20 cellular contexts compared by ENCODE assay signal in the genomic region with DNA sequence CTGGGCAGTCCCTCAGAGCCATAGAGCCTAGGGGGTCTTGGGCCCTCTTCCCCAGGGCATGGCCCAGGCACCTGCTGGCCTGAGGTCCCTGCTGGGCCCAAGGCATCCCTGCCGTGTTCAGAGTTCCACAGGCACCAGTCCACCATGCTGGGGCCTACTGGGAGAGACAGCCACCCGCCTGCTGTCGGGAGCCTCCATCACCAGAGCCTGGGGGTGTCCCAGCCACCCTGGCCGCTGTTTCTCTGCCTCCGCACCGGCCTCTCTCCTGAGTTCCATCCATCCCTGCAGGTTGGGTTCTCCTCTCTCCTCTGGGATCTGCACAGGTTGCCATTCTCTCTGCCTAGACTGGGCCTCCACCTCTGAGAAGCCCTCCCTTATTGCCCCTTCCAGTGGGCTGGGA.
DNase-seq lines count a peak whose midpoint lies in the region; ATAC-seq, FAIRE-seq and TF ChIP-seq lines count a peak whose summit lies in the region.
"Had no signal": no experiment of that assay in that cellular context is flagged by ENCODE, and none has a peak within 500 bp of the region (broad histone marks: within the 10 kb centered on the region; RNA-seq: fewer than 3 reads in every experiment).

No MANE protein-coding gene starts in this region.

- no peaks in the 10 kb centered on the region for H3K79me2 ChIP-seq in osteoblast (ENCODE audit: insufficient read depth, low read length)

- H3K9me3 Mint-ChIP-seq in chondrocyte (ENCODE audit: low read depth) = no peaks in the 10 kb centered on the region
- no peaks in the 10 kb centered on the region for H3K9me3 Mint-ChIP-seq in effector memory CD8-positive, alpha-beta T cell
- H3K9me3 Mint-ChIP-seq: central memory CD8-positive, alpha-beta T cell had no signal

- H3K9me3 ChIP-seq in BLaER1 treated with 17β-estradiol and CSF1 and Interleukin-3, amounts not matched to agents 10 nM and 100 nM (replicated peaks in 1 of 11) = no peaks in the 10 kb centered on the region
- no peaks in the 10 kb centered on the region for H3K9me3 ChIP-seq in osteoblast (ENCODE audit: low read depth, low read length)
- H3K9me3 ChIP-seq: Caco-2, esophagus muscularis mucosa, gastroesophageal sphincter, stomach, upper lobe of left lung had no signal

- H3K4me2 ChIP-seq in BLaER1 treated with 17β-estradiol and CSF1 and Interleukin-3, amounts not matched to agents 10 nM and 100 nM = peak overlapping the region in 8 of 11 experiments; percentile 73 to 99 (median 94); a peak in 17 of 22 replicates
- no peak overlapping the region for H3K4me2 ChIP-seq in osteoblast (ENCODE audit: insufficient read depth, low read length)

- no peak for ATAC-seq in HG03025 (IDR thresholded peaks at IDR 0.05; ENCODE audit: low FRiP score, unreplicated experiment)
- ATAC-seq in effector memory CD8-positive, alpha-beta T cell (replicated peaks) = no peak
- ATAC-seq: gastroesophageal sphincter had no signal

- H3K27ac ChIP-seq in BLaER1 treated with 17β-estradiol and CSF1 and Interleukin-3, amounts not matched to agents 10 nM and 100 nM = no peak overlapping the region
- no peak overlapping the region for H3K27ac ChIP-seq in osteoblast (ENCODE audit: low read depth, low read length)
- H3K27ac ChIP-seq: esophagus muscularis mucosa, gastroesophageal sphincter, stomach, upper lobe of left lung, VCaP had no signal

- no peak overlapping the region for H3K4me3 ChIP-seq in BLaER1 treated with 17β-estradiol and CSF1 and Interleukin-3, amounts not matched to agents 10 nM and 100 nM
- H3K4me3 ChIP-seq in osteoblast (ENCODE audit: insufficient read depth, low read length) = no peak overlapping the region
- H3K4me3 ChIP-seq: esophagus muscularis mucosa, gastroesophageal sphincter, stomach, upper lobe of left lung had no signal

- no peak for FAIRE-seq in GM12891 (lab: Jason Lieb, UNC)
- FAIRE-seq: HTR-8/SVneo had no signal

- H3K36me3 ChIP-seq in BLaER1 treated with 17β-estradiol and CSF1 and Interleukin-3, amounts not matched to agents 10 nM and 100 nM = no peaks in the 10 kb centered on the region
- no peaks in the 10 kb centered on the region for H3K36me3 ChIP-seq in osteoblast (ENCODE audit: insufficient read depth, low read length)
- H3K36me3 ChIP-seq: esophagus muscularis mucosa, gastroesophageal sphincter, stomach, upper lobe of left lung had no signal

- H3K4me3 Mint-ChIP-seq in chondrocyte (ENCODE audit: unreplicated experiment) = no peak overlapping the region
- H3K4me3 Mint-ChIP-seq in effector memory CD8-positive, alpha-beta T cell = no peak overlapping the region
- H3K4me3 Mint-ChIP-seq: central memory CD8-positive, alpha-beta T cell had no signal

- no peaks in the 10 kb centered on the region for H3K4me1 Mint-ChIP-seq in chondrocyte (ENCODE audit: low read depth)
- peaks cover 4% of the 10 kb centered on the region in 2 donors for H3K4me1 Mint-ChIP-seq in effector memory CD8-positive, alpha-beta T cell (ENCODE audit: low read depth in 2 of 2)

- no peak overlapping the region for H2AFZ ChIP-seq in osteoblast (ENCODE audit: low read length)

- no peak overlapping the region for H3K27ac Mint-ChIP-seq in chondrocyte (ENCODE audit: unreplicated experiment)
- no peak overlapping the region for H3K27ac Mint-ChIP-seq in effector memory CD8-positive, alpha-beta T cell

- DNase-seq in GM12891 (ENCODE audit: insufficient read length, low spot score) (peak; percentile 4), chondrocyte (ENCODE audit: low spot score) (peak; percentile 63), osteoblast (ENCODE audit: insufficient read length, low spot score, missing footprints) (peak; percentile 61)
- no peak for DNase-seq in effector memory CD8-positive, alpha-beta T cell
- DNase-seq in activated naive CD4-positive, alpha-beta T cell (lab: John Stamatoyannopoulos, UW) = no peak
- DNase-seq: activated gamma-delta T cell; effector CD4-positive, alpha-beta T cell; GOT3; left colon; NCI-H524 treated with DMSO at 0.1 percent for 48 hours had no signal

- no peak overlapping the region for H3K9ac ChIP-seq in BLaER1 treated with 17β-estradiol and CSF1 and Interleukin-3, amounts not matched to agents 10 nM and 100 nM

- H3K27me3 Mint-ChIP-seq in chondrocyte (ENCODE audit: low read depth) = peaks cover 14% of the 10 kb centered on the region
- H3K27me3 Mint-ChIP-seq in effector memory CD8-positive, alpha-beta T cell = no peaks in the 10 kb centered on the region
- H3K27me3 Mint-ChIP-seq: central memory CD8-positive, alpha-beta T cell had no signal

- TF ChIP-seq CTCF in chondrocyte (IDR thresholded peaks at IDR 0.05) (no peak), osteoblast (IDR thresholded peaks at IDR 0.05; ENCODE audit: extremely low read depth, low read depth, low read length) (no peak)

- H3K36me3 Mint-ChIP-seq in chondrocyte (ENCODE audit: low read depth) = no peaks in the 10 kb centered on the region
- H3K36me3 Mint-ChIP-seq in effector memory CD8-positive, alpha-beta T cell (ENCODE audit: insufficient read depth) = no peaks in the 10 kb centered on the region

- H3K27me3 ChIP-seq in BLaER1 treated with 17β-estradiol and CSF1 and Interleukin-3, amounts not matched to agents 10 nM and 100 nM = no peaks in the 10 kb centered on the region
- H3K27me3 ChIP-seq in osteoblast (ENCODE audit: insufficient read depth, low read length) = peaks cover 9% of the 10 kb centered on the region
- H3K27me3 ChIP-seq: upper lobe of left lung had no signal

- H3K4me1 ChIP-seq in BLaER1 treated with 17β-estradiol and CSF1 and Interleukin-3, amounts not matched to agents 10 nM and 100 nM = peaks cover 44 to 53% (median 50%) of the 10 kb centered on the region in 10 experiments
- H3K4me1 ChIP-seq in osteoblast (ENCODE audit: insufficient read depth, low read length) = no peaks in the 10 kb centered on the region
- H3K4me1 ChIP-seq: gastroesophageal sphincter had no signal

- H4K20me1 ChIP-seq in BLaER1 treated with 17β-estradiol and CSF1 and Interleukin-3, amounts not matched to agents 10 nM and 100 nM = peaks cover 0 to 43% (median 7%) of the 10 kb centered on the region in 11 experiments; a peak in 9 of 22 replicates
- no peaks in the 10 kb centered on the region for H4K20me1 ChIP-seq in osteoblast (ENCODE audit: insufficient read depth, low read length)

- no peak for TF ChIP-seq POLR2A in GM12891 (IDR thresholded peaks at IDR 0.05; ENCODE audit: low read depth, low read length)

TF ChIP-seq in GM12891, 5 proteins besides CTCF, POLR2A, EP300 and RAD21:
- TF ChIP-seq SPI1 (IDR thresholded peaks at IDR 0.05; ENCODE audit: low read depth, low read length) (no peak), POU2F2 (IDR thresholded peaks at IDR 0.05; ENCODE audit: low read depth, low read length) (no peak), TAF1 (IDR thresholded peaks at IDR 0.05; ENCODE audit: low read depth, low read length) (no peak), POLR2AphosphoS5 (IDR thresholded peaks at IDR 0.05; ENCODE audit: low read depth, low read length) (no peak), PAX5 (IDR thresholded peaks at IDR 0.05; ENCODE audit: insufficient read depth, low read length, severe bottlenecking) (no peak)

Comparison
In these comparisons a context has a peak if more than half of its experiments do, and no peak if none do; other contexts are left out.
1. DNase-seq: peak in GM12891 (single experiment), chondrocyte (single experiment) and osteoblast (single experiment); none in effector memory CD8-positive, alpha-beta T cell (0 of 3) and activated naive CD4-positive, alpha-beta T cell (0 of 4).